8 cellular contexts compared by ENCODE assay signal in genomic region chr20:45791668-45792512, GRCh38. TPM values are rescaled to one million over a fixed set of nuclear protein-coding genes. Genes with fewer than 3 reads are reported as not detected.
DNase-seq lines count a peak whose midpoint lies in the region; TF ChIP-seq lines count a peak whose summit lies in the region.

A gene with protein sequence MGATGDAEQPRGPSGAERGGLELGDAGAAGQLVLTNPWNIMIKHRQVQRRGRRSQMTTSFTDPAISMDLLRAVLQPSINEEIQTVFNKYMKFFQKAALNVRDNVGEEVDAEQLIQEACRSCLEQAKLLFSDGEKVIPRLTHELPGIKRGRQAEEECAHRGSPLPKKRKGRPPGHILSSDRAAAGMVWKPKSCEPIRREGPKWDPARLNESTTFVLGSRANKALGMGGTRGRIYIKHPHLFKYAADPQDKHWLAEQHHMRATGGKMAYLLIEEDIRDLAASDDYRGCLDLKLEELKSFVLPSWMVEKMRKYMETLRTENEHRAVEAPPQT (plus strand): TSS chr20:45791954. CDS start chr20:45792005, 51 bp downstream.
TSS of gene WFDC3 (minus strand) at chr20:45791883. CDS start at chr20:45789975, 1,908 bp downstream.

- no peaks in the 10 kb centered on the region for H3F3A ChIP-seq in neural progenitor cell (ENCODE audit: low read depth)

- no peak for TF ChIP-seq EP300 in stomach (IDR thresholded peaks at IDR 0.05)

- TF ChIP-seq POLR2A in stomach (IDR thresholded peaks at IDR 0.05) = no peak

- peak within 1 kb of the TSS; percentile 98 for H3K27ac Mint-ChIP-seq in neural progenitor cell

- TF ChIP-seq CTCF in neural progenitor cell (IDR thresholded peaks at IDR 0.05) (no peak), stomach (IDR thresholded peaks at IDR 0.05) (peak in 1 of 7 experiments; percentile 38)

- H3K27ac ChIP-seq in neural progenitor cell = no peak within 1 kb of the TSS
- H3K27ac ChIP-seq in stomach = peak within 1 kb of the TSS; percentile 89 to 97 (median 95)

- peaks cover 34% of the 10 kb centered on the region for H3K36me3 ChIP-seq in MG63
- H3K36me3 ChIP-seq in neural progenitor cell = peaks cover 2% of the 10 kb centered on the region
- H3K36me3 ChIP-seq in stomach = peaks cover 25 to 35% (median 33%) of the 10 kb centered on the region in 4 donors

- peaks cover 7% of the 10 kb centered on the region for H4K20me1 ChIP-seq in neural progenitor cell (ENCODE audit: low read depth)

- H3K27me3 ChIP-seq in MG63 = no peaks in the 10 kb centered on the region
- H3K27me3 ChIP-seq in neural progenitor cell = no peaks in the 10 kb centered on the region
- no peaks in the 10 kb centered on the region for H3K27me3 ChIP-seq in stomach

- H3K79me2 ChIP-seq in neural progenitor cell (ENCODE audit: low read depth) = peaks cover 14% of the 10 kb centered on the region

- peak within 1 kb of the TSS; percentile 58 for H2AFZ ChIP-seq in neural progenitor cell (replicated peaks)

- 0 to 1% (median 1%) methylated on average over 25 to 63 of the region's 63 CpGs for WGBS in stomach, 5 donors

- peak within 1 kb of the TSS; percentile 82 for H3K9ac ChIP-seq in neural progenitor cell

- peaks cover 2% of the 10 kb centered on the region for H3K27me3 Mint-ChIP-seq in neural progenitor cell (ENCODE audit: insufficient read depth, low read depth)

- peaks cover 7% of the 10 kb centered on the region for H3K4me1 ChIP-seq in neural progenitor cell
- H3K4me1 ChIP-seq in stomach = peaks cover 7 to 31% (median 24%) of the 10 kb centered on the region in 4 donors

- no peaks in the 10 kb centered on the region for H3K9me3 Mint-ChIP-seq in neural progenitor cell

- peak; percentile 91 for DNase-seq in EH (ENCODE audit: low read depth)
- peak; percentile 75 for DNase-seq in GOT3 (lab: John Stamatoyannopoulos, UW)
- peak; percentile 95 for DNase-seq in MG63
- peak; percentile 29 for DNase-seq in SHP77 treated with DMSO at 0.1 percent for 48 hours (lab: John Stamatoyannopoulos, UW)
- peak; percentile 77 for DNase-seq in activated gamma-delta T cell treated with anti-CD3 and anti-CD28 coated beads, Interleukin-2, amount 50 U/mL, for 16 hours (ENCODE audit: low read depth)
- DNase-seq in foreskin melanocyte = peak; percentile 83
- DNase-seq in neural progenitor cell (ENCODE audit: low spot score) = peak; percentile 97
- peak; percentile 92 for DNase-seq in stomach

- H3K9me3 ChIP-seq in MG63 (no peaks in the 10 kb centered on the region), neural progenitor cell (ENCODE audit: low read depth) (no peaks in the 10 kb centered on the region), stomach (no peaks in the 10 kb centered on the region)

- H3K4me3 ChIP-seq in MG63 (peak within 1 kb of the TSS; percentile 99), neural progenitor cell (peak within 1 kb of the TSS; percentile 87), stomach (peak within 1 kb of the TSS; percentile 74 to 94 (median 86))

- peaks cover 9% of the 10 kb centered on the region for H3K36me3 Mint-ChIP-seq in neural progenitor cell

- peak within 1 kb of the TSS; percentile 89 for H3K4me2 ChIP-seq in neural progenitor cell

- peaks cover 9% of the 10 kb centered on the region for H3K4me1 Mint-ChIP-seq in neural progenitor cell

- peak within 1 kb of the TSS; percentile 98 for H3K4me3 Mint-ChIP-seq in neural progenitor cell

- intact Hi-C loops in stomach (cut with DNase I; ENCODE audit: low total_unique reads) = no loop called here

RNA-seq across cellular contexts. Expression of the first gene that starts in this region (rescaled TPM):
- 50.3 and 70.0 TPM in 2 replicates for total RNA-seq in MG63 (2014; rRNA removed; shearing (Covaris generic); ENCODE audit: low replicate concordance)
- total RNA-seq in neural progenitor cell (ENCODE audit: low replicate concordance) (23.8 and 26.3 TPM in 2 replicates), stomach (10 to 100 TPM in 4 of 5 donors, 1 to 10 TPM in 1; 9.6 to 76.8 (median 34.1) TPM)
- polyA plus RNA-seq in stomach = 10 to 100 TPM; 27.2 to 56.8 (median 43.0) TPM

RNA-seq across cellular contexts. Expression of gene WFDC3, which starts in this region (rescaled TPM):
- 0.59 TPM in 1 of 2 replicates, not detected in the other for total RNA-seq in MG63 (2014; rRNA removed; shearing (Covaris generic); ENCODE audit: low replicate concordance)
- not detected in 2 replicates for total RNA-seq in neural progenitor cell (ENCODE audit: low replicate concordance)
- total RNA-seq in stomach = 1 to 10 TPM in 1 of 5 donors, not detected in 4; 2.8 TPM
- 10 to 100 TPM in 1 of 3 donors, 1 to 10 TPM in 2; 1.7 to 18.8 (median 9.2) TPM for polyA plus RNA-seq in stomach

Comparison
In these comparisons a context has a peak if more than half of its experiments do, and no peak if none do; other contexts are left out.
1. DNase-seq: peak in every context shown above with its lines; median percentile 97 in neural progenitor cell; 95 in MG63; 92 in stomach; 91 in EH; 83 in foreskin melanocyte; 77 in activated gamma-delta T cell treated with anti-CD3 and anti-CD28 coated beads, Interleukin-2, amount 50 U/mL, for 16 hours; 75 in GOT3; 29 in SHP77 treated with DMSO at 0.1 percent for 48 hours.